ENCODE assay signal across 1 cellular context in genomic region chr14:105927661-105928060, GRCh38.
TF ChIP-seq lines count a peak whose summit lies in the region.

No MANE protein-coding gene starts in this region.

TF ChIP-seq in HepG2, 621 proteins besides CTCF, POLR2A, EP300 and RAD21 (continued from another document):
- TF ChIP-seq KIAA2018 (CRISPR knock-in tag; IDR thresholded peaks at IDR 0.05; ENCODE audit: borderline replicate concordance) = no peak
- TF ChIP-seq HNF1B (CRISPR knock-in tag; IDR thresholded peaks at IDR 0.05) = no peak
- TF ChIP-seq UBTF (CRISPR knock-in tag; IDR thresholded peaks at IDR 0.05) = no peak
- no peak for TF ChIP-seq ZBTB25 (CRISPR knock-in tag; IDR thresholded peaks at IDR 0.05)
- no peak for TF ChIP-seq FOXP4 (CRISPR knock-in tag; IDR thresholded peaks at IDR 0.05)
- no peak for TF ChIP-seq PREB (CRISPR knock-in tag; IDR thresholded peaks at IDR 0.05)
- TF ChIP-seq TBX3 (IDR thresholded peaks at IDR 0.05; ENCODE audit: borderline replicate concordance) = no peak
